10 cellular contexts compared by ENCODE assay signal in the genomic region with DNA sequence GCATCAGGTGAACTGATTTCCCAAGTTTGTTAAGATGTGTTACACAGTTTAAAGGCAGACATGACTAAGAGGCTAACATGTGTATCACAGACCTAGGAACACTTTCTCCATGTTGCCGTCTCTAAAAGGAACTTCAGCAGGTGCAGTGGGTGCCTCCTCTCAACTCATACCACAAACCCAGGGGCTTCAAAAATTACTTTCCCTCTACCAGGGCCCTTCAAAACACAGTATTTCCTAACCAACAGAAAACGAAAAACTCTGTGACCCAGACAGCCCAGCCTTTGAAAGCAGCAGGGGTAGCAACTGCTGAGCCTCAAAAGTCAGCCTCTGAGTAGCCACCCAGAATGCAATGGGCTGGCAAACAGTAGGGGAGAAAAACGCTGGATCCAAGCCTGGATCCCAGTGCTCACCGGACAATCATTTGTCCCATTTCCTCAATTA. TPM values are rescaled to one million over a fixed set of nuclear protein-coding genes. Genes with fewer than 3 reads are reported as not detected.
A peak's percentile ranks its signal among the peaks of the same experiment; 100 is the strongest.
DNase-seq lines count a peak whose midpoint lies in the region; ATAC-seq and TF ChIP-seq lines count a peak whose summit lies in the region.
"Had no signal": no experiment of that assay in that cellular context is flagged by ENCODE, and none has a peak within 500 bp of the region (broad histone marks: within the 10 kb centered on the region; RNA-seq: fewer than 3 reads in every experiment).

No MANE protein-coding gene starts in this region.

- no peaks in the 10 kb centered on the region for H3K9me3 ChIP-seq in OCI-LY7 (ENCODE audit: low read length)
- no peaks in the 10 kb centered on the region for H3K9me3 ChIP-seq in skeletal muscle satellite cell (replicated peaks; ENCODE audit: low read length)
- H3K9me3 ChIP-seq in naive thymus-derived CD4-positive, alpha-beta T cell (ENCODE audit: control insufficient read depth in 2 of 3, low read length in 3 of 3), result no peaks in the 10 kb centered on the region
- H3K9me3 ChIP-seq: ovary had no signal

- peaks cover 64% of the 10 kb centered on the region; the same call in 1 of the 2 replicates for H3K79me2 ChIP-seq in OCI-LY7 (ENCODE audit: insufficient read depth, low read depth, low read length)

- DNase-seq in OCI-LY7 (ENCODE audit: low spot score) (no peak), globus pallidus (ENCODE audit: low spot score) (peak; percentile 47), SW 1271 (lab: John Stamatoyannopoulos, UW) (no peak), 8988T (no peak)
- DNase-seq in naive thymus-derived CD4-positive, alpha-beta T cell, result no peak
- DNase-seq: SHP77 had no signal

- TF ChIP-seq CTCF in OCI-LY7 (conservative IDR thresholded peaks at IDR 0.05; ENCODE audit: low read length), result no peak

- H3K36me3 Mint-ChIP-seq in naive thymus-derived CD4-positive, alpha-beta T cell, result peaks cover 0 to 12% (median 1%) of the 10 kb centered on the region in 5 donors

- intact Hi-C loops in OCI-LY7 (cut with micrococcal nuclease; ENCODE audit: unreplicated experiment), result no loop called here
- intact Hi-C loops in naive thymus-derived CD4-positive, alpha-beta T cell (cut with micrococcal nuclease), result no loop called here

- H3K9ac ChIP-seq in skeletal muscle satellite cell (ENCODE audit: low read depth, low read length), result peak overlapping the region; percentile 33

- no TSS peak for BruUV-seq in OCI-LY7 (replicated peaks; lab: Mats Ljungman, UMichigan)

- H3K27ac Mint-ChIP-seq in naive thymus-derived CD4-positive, alpha-beta T cell, result no peak overlapping the region

- POLR2A ChIA-PET in OCI-LY7 (lab: Charles Lee), result interaction anchor here (0.6 to 2.3 kb wide), 9 partner anchors 7 to 251 kb away, joined by 3 to 12 read pairs (median 4); a partner anchor contains a TSS
- POLR2A ChIA-PET in naive thymus-derived CD4-positive, alpha-beta T cell (lab: Charles Lee), result no interaction called here

- no peak overlapping the region for H2AFZ ChIP-seq in OCI-LY7 (ENCODE audit: low read length)

- H3K27ac ChIP-seq in OCI-LY7 (ENCODE audit: low read depth, low read length, poor library complexity, severe bottlenecking), result peak overlapping the region; percentile 6
- H3K27ac ChIP-seq in naive thymus-derived CD4-positive, alpha-beta T cell (ENCODE audit: low read depth, low read length), result no peak overlapping the region

- H3K27me3 Mint-ChIP-seq in naive thymus-derived CD4-positive, alpha-beta T cell, result no peaks in the 10 kb centered on the region

- H3K4me3 ChIP-seq in OCI-LY7 (ENCODE audit: low read depth, low read length, poor library complexity, severe bottlenecking) (no peak overlapping the region), skeletal muscle satellite cell (ENCODE audit: low read length) (no peak overlapping the region)
- H3K4me3 ChIP-seq in naive thymus-derived CD4-positive, alpha-beta T cell (ENCODE audit: low read length), result no peak overlapping the region
- H3K4me3 ChIP-seq: ovary had no signal

- peaks cover 7% of the 10 kb centered on the region; the same call in 1 of the 2 replicates for H3K36me3 ChIP-seq in OCI-LY7 (ENCODE audit: insufficient read depth, low read length)
- H3K36me3 ChIP-seq in skeletal muscle satellite cell (ENCODE audit: insufficient read depth, low read length), result no peaks in the 10 kb centered on the region
- no peaks in the 10 kb centered on the region for H3K36me3 ChIP-seq in naive thymus-derived CD4-positive, alpha-beta T cell (ENCODE audit: control insufficient read depth in 2 of 3, insufficient read depth in 3 of 3, low read length in 3 of 3)
- H3K36me3 ChIP-seq: ovary had no signal

- H3K4me1 ChIP-seq in OCI-LY7 (ENCODE audit: insufficient read depth, low read length, poor library complexity, severe bottlenecking), result peaks cover 45% of the 10 kb centered on the region
- peaks cover 30% of the 10 kb centered on the region for H3K4me1 ChIP-seq in skeletal muscle satellite cell (ENCODE audit: control insufficient read depth, insufficient read depth, low read length)
- H3K4me1 ChIP-seq in naive thymus-derived CD4-positive, alpha-beta T cell (ENCODE audit: control insufficient read depth in 2 of 2, insufficient read depth in 2 of 2, low read length in 2 of 2), result peaks cover 0 to 3% of the 10 kb centered on the region in 2 donors

- H3K4me1 Mint-ChIP-seq in naive thymus-derived CD4-positive, alpha-beta T cell, result peaks cover 0 to 38% (median 17%) of the 10 kb centered on the region in 7 donors

- CTCF ChIA-PET in OCI-LY7 (lab: Charles Lee; ENCODE audit: unreplicated experiment), result no interaction called here
- CTCF ChIA-PET in naive thymus-derived CD4-positive, alpha-beta T cell (lab: Charles Lee), result interaction anchor here (0.7 kb wide), 1 partner anchor 1490 kb away, joined by 6 read pairs; no protein-coding TSS in a partner anchor

- no peak overlapping the region for H3K4me3 Mint-ChIP-seq in naive thymus-derived CD4-positive, alpha-beta T cell

- H3K9me2 ChIP-seq in OCI-LY7 (ENCODE audit: insufficient read depth, low read length), result no peaks in the 10 kb centered on the region

- H3K9me3 Mint-ChIP-seq in naive thymus-derived CD4-positive, alpha-beta T cell, result no peaks in the 10 kb centered on the region

- H3K4me2 ChIP-seq in OCI-LY7 (ENCODE audit: low read length) (peak overlapping the region; percentile 36; the same call in 1 of the 2 replicates), skeletal muscle satellite cell (ENCODE audit: low read length) (peak overlapping the region; percentile 23)

- ATAC-seq in GM18909 (IDR thresholded peaks at IDR 0.05; ENCODE audit: poor library complexity, unreplicated experiment), result peak; percentile 70
- ATAC-seq in GM19395 (IDR thresholded peaks at IDR 0.05; ENCODE audit: unreplicated experiment), result no peak
- no peak for ATAC-seq in naive thymus-derived CD4-positive, alpha-beta T cell

- H4K20me1 ChIP-seq in OCI-LY7 (ENCODE audit: insufficient read depth, low read length), result peaks cover 6% of the 10 kb centered on the region; the same call in 1 of the 2 replicates

- no peaks in the 10 kb centered on the region for H3K27me3 ChIP-seq in skeletal muscle satellite cell (ENCODE audit: control insufficient read depth, insufficient read depth, low read length)
- H3K27me3 ChIP-seq in naive thymus-derived CD4-positive, alpha-beta T cell (ENCODE audit: control insufficient read depth in 2 of 2, insufficient read depth in 2 of 2, low read length in 2 of 2), result no peaks in the 10 kb centered on the region
- H3K27me3 ChIP-seq: ovary had no signal

RNA-seq across cellular contexts. Expression of a gene that starts 28.5 kb away (rescaled TPM):
- total RNA-seq in OCI-LY7 (2014; rRNA removed; shearing (Covaris generic)), result 9.7 and 9.8 TPM in 2 replicates
- total RNA-seq in OCI-LY7 (2022), result 14.8 and 18.8 TPM in 2 replicates
- 14.4 and 16.5 TPM in 2 replicates for total RNA-seq in skeletal muscle satellite cell (2012; rRNA removed)
- 10 to 100 TPM in 2 of 5 experiments, 1 to 10 TPM in 3; 3.3 to 23.1 (median 4.6) TPM for total RNA-seq in naive thymus-derived CD4-positive, alpha-beta T cell
- under 1 TPM; 0.14 to 0.37 TPM for polyA plus RNA-seq in naive thymus-derived CD4-positive, alpha-beta T cell
